ENCODE assay signal across 8 cellular contexts in the genomic region with DNA sequence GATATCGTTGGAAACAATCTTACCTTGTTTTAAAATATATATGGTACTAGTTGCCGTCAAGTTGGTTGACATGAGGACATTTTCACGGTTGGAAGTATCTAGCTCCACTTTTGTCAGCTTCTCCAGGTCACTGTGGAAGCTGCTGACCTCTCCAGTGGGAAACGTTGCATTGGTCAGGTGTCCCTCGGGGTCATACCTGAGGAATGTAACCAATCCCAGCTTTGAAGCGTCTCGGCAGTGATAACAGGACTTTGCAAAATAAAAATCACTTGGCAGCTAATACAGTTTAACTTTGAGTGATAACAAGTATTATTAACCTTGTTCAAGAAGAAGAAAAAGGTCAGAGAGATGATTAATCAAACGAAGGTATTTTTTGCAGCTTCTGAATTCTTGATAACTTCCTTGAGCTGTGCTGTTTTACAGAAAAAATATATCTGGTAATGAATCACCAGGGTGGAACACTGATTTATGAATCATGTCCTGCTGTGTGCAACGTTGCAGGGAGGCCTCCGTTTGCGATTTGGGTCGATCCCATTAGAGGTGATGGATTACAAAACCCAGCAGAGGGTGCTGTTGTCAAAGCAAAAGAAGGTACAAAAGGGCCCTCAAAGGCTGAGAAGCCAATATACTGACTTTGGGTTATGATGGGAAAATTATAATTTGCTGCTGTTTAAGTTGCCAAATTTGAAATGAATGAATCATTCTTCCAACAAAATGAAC.
DNase-seq lines count a peak whose midpoint lies in the region; ATAC-seq, FAIRE-seq and TF ChIP-seq lines count a peak whose summit lies in the region.

No MANE protein-coding gene starts in this region.

- H3K4me3 Mint-ChIP-seq in GM23338 (no peak overlapping the region), T-cell (no peak overlapping the region)

- intact Hi-C loops in adrenal gland (cut with DNase I) = no loop called here

- H3K27ac ChIP-seq in GM23338 (ENCODE audit: low read depth) (no peak overlapping the region), MM.1S (ENCODE audit: low read length) (no peak overlapping the region), adrenal gland (no peak overlapping the region), hepatocyte (no peak overlapping the region)

- H3K4me3 ChIP-seq in GM23338 (no peak overlapping the region), MM.1S (ENCODE audit: low read length) (no peak overlapping the region), adrenal gland (no peak overlapping the region), hepatocyte (no peak overlapping the region)

- no peak for TF ChIP-seq POLR2A in adrenal gland (IDR thresholded peaks at IDR 0.05)

- peak; percentile 65 for DNase-seq in GM23338 (ENCODE audit: low spot score)
- DNase-seq in MM.1S = peak; percentile 66
- peak in 33 of 34 experiments; percentile 2 to 53 (median 33) for DNase-seq in T-cell
- DNase-seq in adrenal gland = peak; percentile 51 to 74 (median 69)
- peak; percentile 73 for DNase-seq in hepatocyte (ENCODE audit: low spot score)
- DNase-seq in stimulated activated CD4-positive, alpha-beta T cell treated with anti-CD3 and anti-CD28 coated beads, Interleukin-12 subunit alpha, Interleukin-12 subunit beta, amount 100 ng/mL, for 48 hours (ENCODE audit: low read depth in 2 of 3, low spot score in 1 of 3) = peak; percentile 47 to 79 (median 57)

- no peaks in the 10 kb centered on the region for H3F3A ChIP-seq in GM23338 (replicated peaks; ENCODE audit: low read depth)
- H3F3A ChIP-seq in MM.1S (ENCODE audit: insufficient read depth, low read length) = no peaks in the 10 kb centered on the region

- FAIRE-seq in G401.6 (lab: Jason Lieb, UNC) = peak; percentile 52

- no peaks in the 10 kb centered on the region for H3K79me2 ChIP-seq in GM23338 (replicated peaks; ENCODE audit: insufficient read depth)
- no peaks in the 10 kb centered on the region for H3K79me2 ChIP-seq in MM.1S (ENCODE audit: low read length)
- no peaks in the 10 kb centered on the region for H3K79me2 ChIP-seq in hepatocyte

- no peaks in the 10 kb centered on the region for H3K27me3 ChIP-seq in GM23338 (ENCODE audit: insufficient read depth)
- H3K27me3 ChIP-seq in MM.1S (replicated peaks; ENCODE audit: insufficient read depth, low read length) = no peaks in the 10 kb centered on the region
- peaks cover 21% of the 10 kb centered on the region for H3K27me3 ChIP-seq in adrenal gland
- H3K27me3 ChIP-seq in hepatocyte = no peaks in the 10 kb centered on the region

- CTCF ChIA-PET in T-cell (lab: Charles Lee) = interaction anchor here (0.7 to 1.0 kb wide), 3 partner anchors 11 to 142 kb away, joined by 3 to 4 read pairs (median 4); no protein-coding TSS in a partner anchor

- H4K20me1 ChIP-seq in GM23338 (replicated peaks; ENCODE audit: insufficient read depth) = no peaks in the 10 kb centered on the region
- H4K20me1 ChIP-seq in MM.1S (ENCODE audit: insufficient read depth, low read length) = no peaks in the 10 kb centered on the region
- H4K20me1 ChIP-seq in hepatocyte (ENCODE audit: insufficient read depth, poor library complexity, severe bottlenecking) = no peaks in the 10 kb centered on the region

- TF ChIP-seq CTCF in GM23338 (conservative IDR thresholded peaks at IDR 0.05; ENCODE audit: low read depth in 2 of 2) (peak; percentile 54 to 71), MM.1S (IDR thresholded peaks at IDR 0.05; ENCODE audit: low read length) (peak; percentile 65), adrenal gland (IDR thresholded peaks at IDR 0.05) (peak; percentile 9 to 64 (median 51)), hepatocyte (IDR thresholded peaks at IDR 0.05; ENCODE audit: poor library complexity) (peak; percentile 53)

- peak; percentile 61 for ATAC-seq in GM23338
- ATAC-seq in T-cell (replicated peaks in 1 of 4) = peak; percentile 54 to 86 (median 78)
- ATAC-seq in GM21367 (IDR thresholded peaks at IDR 0.05; ENCODE audit: unreplicated experiment) = no peak

- H3K9ac ChIP-seq in MM.1S (ENCODE audit: low read length) = no peak overlapping the region

- H3K4me1 ChIP-seq in GM23338 (ENCODE audit: insufficient read depth) (no peaks in the 10 kb centered on the region), MM.1S (ENCODE audit: low read length) (no peaks in the 10 kb centered on the region), adrenal gland (replicated peaks in 1 of 2) (no peaks in the 10 kb centered on the region), hepatocyte (ENCODE audit: insufficient read depth) (no peaks in the 10 kb centered on the region)

- no peak overlapping the region for H3K27ac Mint-ChIP-seq in GM23338
- no peak overlapping the region for H3K27ac Mint-ChIP-seq in T-cell

- H3K9me3 Mint-ChIP-seq in GM23338 (no peaks in the 10 kb centered on the region), T-cell (no peaks in the 10 kb centered on the region)

- H3K9me3 ChIP-seq in MM.1S (replicated peaks; ENCODE audit: insufficient read depth, low read length) = no peaks in the 10 kb centered on the region
- H3K9me3 ChIP-seq in adrenal gland (replicated peaks in 1 of 3) = no peaks in the 10 kb centered on the region
- H3K9me3 ChIP-seq in hepatocyte (ENCODE audit: low read depth) = no peaks in the 10 kb centered on the region

- POLR2A ChIA-PET in T-cell (lab: Charles Lee) = no interaction called here

- 18 to 21% (median 19%) methylated on average over 12 of the region's 12 CpGs for WGBS in adrenal gland, 4 donors
- WGBS in hepatocyte (ENCODE audit: low lambda C conversion rate, missing lambda C conversion rate) = 46% methylated on average over 12 of the region's 12 CpGs

- H3K9me2 ChIP-seq in GM23338 (ENCODE audit: insufficient read depth) = no peaks in the 10 kb centered on the region
- H3K9me2 ChIP-seq in MM.1S (replicated peaks; ENCODE audit: insufficient read depth, low read length) = no peaks in the 10 kb centered on the region
- no peaks in the 10 kb centered on the region for H3K9me2 ChIP-seq in hepatocyte (replicated peaks; ENCODE audit: insufficient read depth)

- peaks cover 1% of the 10 kb centered on the region; the same call in 1 of the 3 replicates for H3K4me1 Mint-ChIP-seq in GM23338
- peaks cover 3 to 9% (median 5%) of the 10 kb centered on the region in 3 donors for H3K4me1 Mint-ChIP-seq in T-cell

- H3K36me3 ChIP-seq in GM23338 (ENCODE audit: insufficient read depth) = no peaks in the 10 kb centered on the region
- H3K36me3 ChIP-seq in MM.1S (replicated peaks; ENCODE audit: insufficient read depth, low read length) = no peaks in the 10 kb centered on the region
- H3K36me3 ChIP-seq in adrenal gland (replicated peaks in 1 of 2) = no peaks in the 10 kb centered on the region
- H3K36me3 ChIP-seq in hepatocyte (replicated peaks; ENCODE audit: insufficient read depth, low read depth) = no peaks in the 10 kb centered on the region

- no peaks in the 10 kb centered on the region for H3K27me3 Mint-ChIP-seq in GM23338 (ENCODE audit: insufficient read depth, low read depth, poor library complexity)
- H3K27me3 Mint-ChIP-seq in T-cell = peaks cover 0 to 10% of the 10 kb centered on the region in 2 donors

- H3K36me3 Mint-ChIP-seq in GM23338 (ENCODE audit: low read depth) (no peaks in the 10 kb centered on the region), T-cell (no peaks in the 10 kb centered on the region)

- no peak overlapping the region for H2AFZ ChIP-seq in GM23338
- no peak overlapping the region for H2AFZ ChIP-seq in MM.1S (ENCODE audit: low read length)
- H2AFZ ChIP-seq in hepatocyte = no peak overlapping the region

- H3K4me2 ChIP-seq in GM23338 (no peak overlapping the region), MM.1S (ENCODE audit: low read depth, low read length) (no peak overlapping the region), hepatocyte (peak overlapping the region; percentile 31)
